Comparison of ENCODE assay signal across 20 cellular contexts in the genomic region with DNA sequence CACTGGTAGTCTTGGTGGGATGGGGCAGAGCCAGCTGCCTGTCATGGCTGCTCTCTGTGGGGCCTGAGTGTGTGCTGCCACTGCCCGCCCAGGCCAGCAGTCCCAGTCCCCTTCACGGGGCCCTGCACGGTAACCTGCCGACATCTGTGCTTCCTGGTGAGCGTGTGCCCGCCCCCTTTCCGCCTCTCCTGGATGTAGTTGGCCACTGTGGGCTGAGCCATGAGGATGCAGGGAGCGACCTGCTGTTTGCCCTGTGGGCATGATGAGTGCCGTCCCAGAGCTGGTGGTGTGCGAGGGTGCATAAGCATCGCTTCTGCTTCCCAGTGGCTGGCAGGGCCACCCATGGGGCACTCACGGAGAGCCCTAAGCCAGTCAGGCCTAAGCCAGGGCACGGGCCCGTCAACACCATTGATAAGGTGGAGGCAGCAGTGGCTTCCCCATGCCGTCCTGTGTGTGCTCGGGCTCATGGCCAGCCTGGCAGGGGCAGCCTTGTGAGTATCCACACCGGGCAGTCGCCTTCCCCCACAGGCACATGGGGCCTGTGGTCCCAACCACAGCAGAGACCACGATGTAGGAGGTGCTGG. TPM values are rescaled to one million over a fixed set of nuclear protein-coding genes. Genes with fewer than 3 reads are reported as not detected.
A peak's percentile ranks its signal among the peaks of the same experiment; 100 is the strongest.
DNase-seq lines count a peak whose midpoint lies in the region; ATAC-seq, FAIRE-seq and TF ChIP-seq lines count a peak whose summit lies in the region.
"Had no signal": no experiment of that assay in that cellular context is flagged by ENCODE, and none has a peak within 500 bp of the region (broad histone marks: within the 10 kb centered on the region; RNA-seq: fewer than 3 reads in every experiment).

No MANE protein-coding gene starts in this region.

- intact Hi-C loops in HepG2 (cut with micrococcal nuclease; ENCODE audit: unreplicated experiment) = no loop called here

- H3K27ac Mint-ChIP-seq in H9 (peak overlapping the region; percentile 72 to 96 (median 86); a peak in 5 of 7 replicates), chondrocyte (ENCODE audit: unreplicated experiment) (peak overlapping the region; percentile 59)

- H2AK5ac ChIP-seq in H9 (ENCODE audit: insufficient read length, low read length) = no peak overlapping the region

- no peak overlapping the region for H3K27ac ChIP-seq in BLaER1 treated with 17β-estradiol and CSF1 and Interleukin-3, amounts not matched to agents 10 nM and 100 nM
- H3K27ac ChIP-seq in H9 (ENCODE audit: insufficient read length, low read depth, low read length) = no peak overlapping the region
- peak overlapping the region; percentile 63 for H3K27ac ChIP-seq in osteoblast (ENCODE audit: low read depth, low read length)
- no peak overlapping the region for H3K27ac ChIP-seq in HepG2 (ENCODE audit: extremely low read length, insufficient read depth, low read length)
- H3K27ac ChIP-seq: SK-N-MC had no signal

- H3K14ac ChIP-seq in H9 (ENCODE audit: insufficient read depth, low read length) = no peak overlapping the region

- H3T11ph ChIP-seq in H9 (ENCODE audit: low read length) = no peak overlapping the region

- H3K36me3 ChIP-seq in BLaER1 treated with 17β-estradiol and CSF1 and Interleukin-3, amounts not matched to agents 10 nM and 100 nM = peaks cover 0 to 40% (median 0%) of the 10 kb centered on the region in 11 experiments; a peak in 3 of 22 replicates
- H3K36me3 ChIP-seq in osteoblast (ENCODE audit: insufficient read depth, low read length) (peaks cover 4% of the 10 kb centered on the region), HepG2 (replicated peaks in 1 of 2; ENCODE audit: control insufficient read depth in 1 of 2, insufficient read depth in 2 of 2, low read length in 2 of 2) (peaks cover 0 to 8% of the 10 kb centered on the region in 2 experiments; a peak in 2 of 5 replicates)

- BruUV-seq in HepG2 (replicated peaks; lab: Mats Ljungman, UMichigan) = no TSS peak

- ATAC-seq in HepG2 (no peak), HG03196 (IDR thresholded peaks at IDR 0.05; ENCODE audit: unreplicated experiment) (no peak)
- ATAC-seq: PC-3 had no signal

- no peak overlapping the region for H3K4me3 ChIP-seq in BLaER1 treated with 17β-estradiol and CSF1 and Interleukin-3, amounts not matched to agents 10 nM and 100 nM
- H3K4me3 ChIP-seq in osteoblast (ENCODE audit: insufficient read depth, low read length) (no peak overlapping the region), HepG2 (replicated peaks in 1 of 3; ENCODE audit: insufficient read depth in 1 of 3, low read depth in 2 of 3, low read length in 3 of 3) (no peak overlapping the region)
- H3K4me3 ChIP-seq: SK-N-MC had no signal

- peaks cover 85 to 100% (median 98%) of the 10 kb centered on the region in 11 experiments for H4K20me1 ChIP-seq in BLaER1 treated with 17β-estradiol and CSF1 and Interleukin-3, amounts not matched to agents 10 nM and 100 nM
- H4K20me1 ChIP-seq in H9 (ENCODE audit: control insufficient read depth, insufficient read depth, insufficient read length) = no peaks in the 10 kb centered on the region
- peaks cover 53% of the 10 kb centered on the region for H4K20me1 ChIP-seq in osteoblast (ENCODE audit: insufficient read depth, low read length)
- H4K20me1 ChIP-seq in HepG2 (ENCODE audit: insufficient read depth, low read length) = peaks cover 2% of the 10 kb centered on the region; the same call in 1 of the 2 replicates

- DNase-seq in H9 (no peak), chondrocyte (ENCODE audit: low spot score) (no peak), osteoblast (ENCODE audit: insufficient read length, low spot score, missing footprints) (no peak), HepG2 (ENCODE audit: low spot score) (no peak), NCI-H2196 (lab: John Stamatoyannopoulos, UW; ENCODE audit: unreplicated experiment) (no peak)
- DNase-seq in activated CD4-positive, alpha-beta T cell treated with anti-CD3 and anti-CD28 coated beads, Interleukin-2, amount 50 U/mL, for 48 hours = no peak
- DNase-seq: AML-193; CD4-positive, alpha-beta memory T cell; DND-41; GDM1; GOT3; NCI-H1694; NCI-H2107; NCI-H446; NCI-H748 treated with DMSO at 0.1 percent for 48 hours; PC-3 had no signal

- H2BK20ac ChIP-seq in H9 (ENCODE audit: low read depth, low read length, poor library complexity, severe bottlenecking) = no peak overlapping the region

- H3K18ac ChIP-seq in H9 (ENCODE audit: insufficient read length, low read depth, low read length) = no peak overlapping the region

- H4K5ac ChIP-seq in H9 (ENCODE audit: insufficient read length, low read depth, low read length) = no peak overlapping the region

- no peak overlapping the region for H2BK15ac ChIP-seq in H9 (ENCODE audit: low read depth, low read length)

- no peak overlapping the region; a peak in 1 of 22 replicates for H3K9ac ChIP-seq in BLaER1 treated with 17β-estradiol and CSF1 and Interleukin-3, amounts not matched to agents 10 nM and 100 nM
- no peak overlapping the region for H3K9ac ChIP-seq in H9 (ENCODE audit: extremely low read depth, insufficient read length, low read length)
- H3K9ac ChIP-seq in HepG2 (ENCODE audit: insufficient read depth, low read depth, low read length) = no peak overlapping the region

- H3K79me1 ChIP-seq in H9 (ENCODE audit: insufficient read depth, low read depth, low read length, poor library complexity, severe bottlenecking) = no peaks in the 10 kb centered on the region

- TF ChIP-seq RAD21 in HepG2 (CRISPR knock-in tag; IDR thresholded peaks at IDR 0.05) = no peak

- peaks cover 0 to 28% (median 0%) of the 10 kb centered on the region in 11 experiments; a peak in 7 of 22 replicates for H3K27me3 ChIP-seq in BLaER1 treated with 17β-estradiol and CSF1 and Interleukin-3, amounts not matched to agents 10 nM and 100 nM
- H3K27me3 ChIP-seq in H9 (ENCODE audit: insufficient read depth, low read length) (no peaks in the 10 kb centered on the region), osteoblast (ENCODE audit: insufficient read depth, low read length) (no peaks in the 10 kb centered on the region), HepG2 (ENCODE audit: control insufficient read depth in 1 of 2, insufficient read depth in 2 of 2, low read length in 2 of 2) (no peaks in the 10 kb centered on the region; a peak in 1 of 5 replicates)

- H4K91ac ChIP-seq in H9 (ENCODE audit: insufficient read length, low read depth, low read length) = no peak overlapping the region

- H3K79me2 ChIP-seq in H9 (ENCODE audit: insufficient read depth, low read length) (no peaks in the 10 kb centered on the region; the same call in 1 of the 2 replicates), osteoblast (ENCODE audit: insufficient read depth, low read length) (peaks cover 97% of the 10 kb centered on the region), HepG2 (ENCODE audit: insufficient read depth, low read length) (no peaks in the 10 kb centered on the region)

- no peak for FAIRE-seq in HepG2 (lab: Jason Lieb, UNC)
- FAIRE-seq: GM12892 had no signal

- no peak for TF ChIP-seq POLR2A in HepG2 (IDR thresholded peaks at IDR 0.05; ENCODE audit: insufficient read depth in 1 of 2, low read depth in 2 of 2, low read length in 2 of 2)

- TF ChIP-seq CTCF in H9 (conservative IDR thresholded peaks at IDR 0.05) (no peak), chondrocyte (IDR thresholded peaks at IDR 0.05) (no peak), osteoblast (IDR thresholded peaks at IDR 0.05; ENCODE audit: extremely low read depth, low read depth, low read length) (no peak), HepG2 (CRISPR knock-in tag; IDR thresholded peaks at IDR 0.05) (no peak)

- H3K9me3 ChIP-seq in BLaER1 treated with 17β-estradiol and CSF1 and Interleukin-3, amounts not matched to agents 10 nM and 100 nM (replicated peaks in 1 of 11) = no peaks in the 10 kb centered on the region
- no peaks in the 10 kb centered on the region for H3K9me3 ChIP-seq in H9 (ENCODE audit: control insufficient read depth, low read depth, low read length)
- no peaks in the 10 kb centered on the region for H3K9me3 ChIP-seq in osteoblast (ENCODE audit: low read depth, low read length)
- H3K9me3 ChIP-seq in HepG2 (ENCODE audit: low read length) = no peaks in the 10 kb centered on the region

- H3K4me3 Mint-ChIP-seq in H9 (no peak overlapping the region; a peak in 1 of 5 replicates), chondrocyte (ENCODE audit: unreplicated experiment) (no peak overlapping the region)
- H3K4me3 Mint-ChIP-seq: CD4-positive, alpha-beta memory T cell had no signal

- H2AFZ ChIP-seq in H9 (ENCODE audit: low read length) = no peak overlapping the region
- H2AFZ ChIP-seq in osteoblast (ENCODE audit: low read length) = no peak overlapping the region
- H2AFZ ChIP-seq in HepG2 (ENCODE audit: low read length) = no peak overlapping the region

- H3K36me3 Mint-ChIP-seq in H9 (ENCODE audit: insufficient read depth in 1 of 3, low read depth in 3 of 3) = peaks cover 0 to 11% (median 8%) of the 10 kb centered on the region in 3 experiments; a peak in 3 of 7 replicates
- H3K36me3 Mint-ChIP-seq in chondrocyte (ENCODE audit: low read depth) = peaks cover 1% of the 10 kb centered on the region

- WGBS in H9 (ENCODE audit: extremely low coverage, insufficient read length, low lambda C conversion rate) = no CpG with 5 or more reads among the region's 19 CpGs
- 100% methylated on average over 1 of the region's 19 CpGs for WGBS in HepG2 (ENCODE audit: low lambda C conversion rate)

- TF ChIP-seq EP300 in HepG2 (IDR thresholded peaks at IDR 0.05; ENCODE audit: low read depth in 2 of 2, low read length in 2 of 2) (no peak), HepG2 (CRISPR knock-in tag; IDR thresholded peaks at IDR 0.05; ENCODE audit: borderline replicate concordance) (no peak)

- H3K27me3 Mint-ChIP-seq in H9 (ENCODE audit: low read depth) = no peaks in the 10 kb centered on the region
- H3K27me3 Mint-ChIP-seq in chondrocyte (ENCODE audit: low read depth) = no peaks in the 10 kb centered on the region
- H3K27me3 Mint-ChIP-seq: CD4-positive, alpha-beta memory T cell had no signal

- CTCF ChIA-PET in HepG2 (lab: Yijun Ruan, JAX; ENCODE audit: low intra/inter-chr PET ratio, low total read pairs) = no interaction called here

- peaks cover 9 to 21% of the 10 kb centered on the region in 2 experiments for H3K4me1 Mint-ChIP-seq in H9
- H3K4me1 Mint-ChIP-seq in chondrocyte (ENCODE audit: low read depth) = peaks cover 51% of the 10 kb centered on the region

- H3K23me2 ChIP-seq in H9 (ENCODE audit: insufficient read length, low read depth, low read length, poor library complexity, severe bottlenecking) = no peaks in the 10 kb centered on the region

- H2BK5ac ChIP-seq in H9 (ENCODE audit: insufficient read length, low read length) = no peak overlapping the region

- in situ Hi-C loops in HepG2 (cut with HindIII; ENCODE audit: extremely low pct_ligation_motif_present, low pct_unique_long_range_greater_than_20kb) = no loop called here

- no peak overlapping the region for H3K4ac ChIP-seq in H9 (ENCODE audit: low read depth, low read length)

- H3K4me1 ChIP-seq in BLaER1 treated with 17β-estradiol and CSF1 and Interleukin-3, amounts not matched to agents 10 nM and 100 nM = peaks cover 24 to 76% (median 71%) of the 10 kb centered on the region in 10 experiments
- H3K4me1 ChIP-seq in H9 (ENCODE audit: insufficient read depth, low read length) = peaks cover 4% of the 10 kb centered on the region; the same call in 1 of the 2 replicates
- H3K4me1 ChIP-seq in osteoblast (ENCODE audit: insufficient read depth, low read length) = peaks cover 41% of the 10 kb centered on the region
- no peaks in the 10 kb centered on the region for H3K4me1 ChIP-seq in HepG2 (ENCODE audit: insufficient read depth, low read length)

- no peak overlapping the region for H4K8ac ChIP-seq in H9 (replicated peaks; ENCODE audit: insufficient read length, low read depth, low read length)

- no peak overlapping the region for H2BK12ac ChIP-seq in H9 (ENCODE audit: insufficient read length, low read depth, low read length)

- H3K9me3 Mint-ChIP-seq in H9 = no peaks in the 10 kb centered on the region
- no peaks in the 10 kb centered on the region for H3K9me3 Mint-ChIP-seq in chondrocyte (ENCODE audit: low read depth)
- H3K9me3 Mint-ChIP-seq: CD4-positive, alpha-beta memory T cell had no signal

- peak overlapping the region in 7 of 11 experiments; percentile 41 to 100 (median 93); a peak in 12 of 22 replicates for H3K4me2 ChIP-seq in BLaER1 treated with 17β-estradiol and CSF1 and Interleukin-3, amounts not matched to agents 10 nM and 100 nM
- no peak overlapping the region for H3K4me2 ChIP-seq in H9 (ENCODE audit: insufficient read depth, insufficient read length, low read length)
- no peak overlapping the region for H3K4me2 ChIP-seq in osteoblast (ENCODE audit: insufficient read depth, low read length)
- H3K4me2 ChIP-seq in HepG2 (ENCODE audit: low read depth, low read length) = no peak overlapping the region

- POLR2A ChIA-PET in HepG2 (lab: Yijun Ruan, JAX) = no interaction called here

- no peak overlapping the region for H3K56ac ChIP-seq in H9 (ENCODE audit: insufficient read length, low read depth, low read length)

- H2BK120ac ChIP-seq in H9 (ENCODE audit: low read depth, low read length, poor library complexity, severe bottlenecking) = no peak overlapping the region

- no peak overlapping the region for H3K23ac ChIP-seq in H9 (ENCODE audit: insufficient read length, low read depth, low read length)

RNA-seq across cellular contexts. Expression of gene PLXNA1, which starts 14.6 kb away (rescaled TPM):
- 39.6 and 42.1 TPM in 2 replicates for total RNA-seq in H9 (2021)
- 69.8 to 99.1 TPM (median 98.2 TPM) in 3 replicates for total RNA-seq in chondrocyte
- total RNA-seq in osteoblast = 91.3 and 107 TPM in 2 replicates
- total RNA-seq in HepG2 (2016; rRNA removed; fragmentation: Illumina TruSeq; extraction: Trizol) = 8.5 and 16.6 TPM in 2 replicates
- total RNA-seq in HepG2 (2016; cell fraction: cytosol; rRNA removed; fragmentation: Illumina TruSeq; extraction: Trizol; ENCODE audit: low read depth) = 1.1 TPM in 2 replicates
- 7.0 and 17.7 TPM in 2 replicates for total RNA-seq in HepG2 (2016; cell fraction: insoluble cytoplasmic fraction; rRNA removed; fragmentation: Illumina TruSeq; extraction: Trizol)
- total RNA-seq in HepG2 (2016; cell fraction: membrane; rRNA removed; fragmentation: Illumina TruSeq; extraction: Trizol) = 4.5 and 5.2 TPM in 2 replicates
- 21.4 and 25.4 TPM in 2 replicates for total RNA-seq in HepG2 (2016; cell fraction: nucleus; rRNA removed; fragmentation: Illumina TruSeq; extraction: Trizol)
- 18.2 and 29.9 TPM in 2 replicates for polyA plus RNA-seq in HepG2 (2011; rRNA removed)
- 11.5 and 17.1 TPM in 2 replicates for polyA plus RNA-seq in HepG2 (2011; cell fraction: cytosol; rRNA removed)
- 87.4 and 104 TPM in 2 replicates for polyA plus RNA-seq in HepG2 (2011; cell fraction: nucleus; rRNA removed)
- 12.1 and 17.5 TPM in 2 replicates for polyA plus RNA-seq in HepG2 (2012)
- 0.60 and 0.61 TPM in 2 replicates for polyA plus RNA-seq in HepG2 (2016; cell fraction: cytosol; fragmentation: Illumina TruSeq; extraction: Trizol; ENCODE audit: low read depth)
- polyA plus RNA-seq in HepG2 (2016; cell fraction: insoluble cytoplasmic fraction; fragmentation: Illumina TruSeq; extraction: Trizol; ENCODE audit: low read depth) = 4.2 and 7.1 TPM in 2 replicates
- polyA plus RNA-seq in HepG2 (2016; cell fraction: membrane; fragmentation: Illumina TruSeq; extraction: Trizol; ENCODE audit: low read depth) = 1.3 and 3.0 TPM in 2 replicates
- polyA plus RNA-seq in HepG2 (2016; cell fraction: nucleus; fragmentation: Illumina TruSeq; extraction: Trizol; ENCODE audit: insufficient read depth, low read depth) = 40.0 and 50.7 TPM in 2 replicates
- polyA minus RNA-seq in HepG2 (2011; rRNA and poly(A)+ RNA removed; ENCODE audit: low replicate concordance) = 45.3 and 67.9 TPM in 2 replicates
- 16.4 and 17.6 TPM in 2 replicates for polyA minus RNA-seq in HepG2 (2011; cell fraction: cytosol; rRNA and poly(A)+ RNA removed)
- polyA minus RNA-seq in HepG2 (2011; cell fraction: nucleus; rRNA and poly(A)+ RNA removed) = 24.8 and 26.2 TPM in 2 replicates

Comparison
In these comparisons a context has a peak if more than half of its experiments do, and no peak if none do; other contexts are left out.
1. H3K4me2 ChIP-seq: peak in BLaER1 treated with 17β-estradiol and CSF1 and Interleukin-3, amounts not matched to agents 10 nM and 100 nM (7 of 11); none in H9 (single experiment), osteoblast (single experiment) and HepG2 (single experiment).